8 cellular contexts compared by ENCODE assay signal in the genomic region with DNA sequence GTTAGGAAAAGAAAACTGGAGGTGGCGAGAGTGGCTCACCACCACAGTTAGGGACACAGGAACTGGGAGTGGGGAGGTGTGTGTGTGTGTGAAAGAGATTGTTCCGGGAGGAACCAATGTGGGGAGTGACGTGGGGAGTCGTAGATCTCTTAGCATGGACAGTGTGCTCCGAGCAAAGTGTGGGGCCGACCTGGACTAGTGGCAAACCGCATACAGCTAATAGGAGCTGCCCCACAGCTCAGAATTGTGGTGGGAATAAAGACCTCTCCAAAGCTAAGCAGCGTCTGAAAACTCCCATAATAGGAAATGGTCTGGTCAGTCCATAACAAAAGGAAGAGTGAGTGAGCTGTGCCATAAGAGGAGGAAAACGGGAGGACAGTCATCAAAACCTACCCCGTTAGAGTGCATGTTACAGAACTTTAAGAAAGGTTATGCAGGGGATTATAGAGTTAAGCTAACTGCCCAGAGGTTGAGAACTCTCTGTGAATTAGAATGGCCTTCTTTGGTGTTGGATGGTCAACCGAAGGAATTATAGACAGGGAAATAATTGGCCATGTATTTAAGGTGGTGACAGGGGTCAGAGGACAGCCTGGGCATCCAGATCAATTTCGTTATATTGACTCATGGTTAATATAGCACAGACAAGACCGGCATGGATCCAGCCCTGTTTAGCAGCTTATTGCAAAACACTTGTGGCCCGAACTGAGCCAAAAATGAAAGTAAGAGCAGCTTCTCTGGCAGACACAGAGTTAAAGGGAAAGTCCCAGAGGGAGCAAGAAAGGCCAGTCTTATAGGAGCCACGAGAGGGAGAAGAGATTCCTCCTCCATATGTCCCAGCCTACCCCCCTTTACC. TPM values are rescaled to one million over a fixed set of nuclear protein-coding genes. Genes with fewer than 3 reads are reported as not detected.
DNase-seq lines count a peak whose midpoint lies in the region; ATAC-seq and TF ChIP-seq lines count a peak whose summit lies in the region.

No MANE protein-coding gene starts in this region.

- POLR2A ChIA-PET in AG04450 (lab: Yijun Ruan, JAX), result interaction anchor here (0.6 to 0.8 kb wide), 2 partner anchors 13 to 22 kb away, joined by 3 read pairs; no protein-coding TSS in a partner anchor

- ATAC-seq in GM19467 (IDR thresholded peaks at IDR 0.05; ENCODE audit: unreplicated experiment), result peak; percentile 74
- ATAC-seq in foreskin keratinocyte, result peak; percentile 80

- peak overlapping the region; percentile 53 for H3K4me3 ChIP-seq in AG04450 (ENCODE audit: low read depth, low read length)

- CTCF ChIA-PET in AG04450 (lab: Charles Lee), result interaction anchor here (0.8 kb wide), 1 partner anchor 79 kb away, joined by 3 read pairs; no protein-coding TSS in a partner anchor

- TF ChIP-seq CTCF in AG04450 (IDR thresholded peaks at IDR 0.05; ENCODE audit: low read depth, low read length) (peak; percentile 31), foreskin keratinocyte (conservative IDR thresholded peaks at IDR 0.05) (peak; percentile 21)

- H3K27me3 ChIP-seq in AG04450 (ENCODE audit: control insufficient read depth, insufficient read depth, low read length) (peaks cover 15% of the 10 kb centered on the region), foreskin keratinocyte (peaks cover 15% of the 10 kb centered on the region)

- H3K9me3 ChIP-seq in AG04450 (ENCODE audit: control insufficient read depth, insufficient read depth, low read length), result peaks cover 3% of the 10 kb centered on the region

- peak; percentile 48 for DNase-seq in AG04450 (ENCODE audit: low read depth, low spot score)
- DNase-seq in NCI-H226, result peak; percentile 26
- DNase-seq in foreskin keratinocyte, result peak; percentile 37 to 42
- no peak for DNase-seq in stimulated activated naive CD4-positive, alpha-beta T cell (lab: John Stamatoyannopoulos, UW)
- no peak for DNase-seq in hypothalamus (lab: John Stamatoyannopoulos, UW)
- DNase-seq in ACHN, result no peak
- DNase-seq in midbrain (lab: John Stamatoyannopoulos, UW), result no peak

- in situ Hi-C loops in ACHN (cut with HindIII; ENCODE audit: low pct_ligation_motif_present, low pct_unique_long_range_greater_than_20kb, low sequenced_read_pairs), result no loop called here

- H3K27ac ChIP-seq in AG04450 (ENCODE audit: low read depth, low read length) (no peak overlapping the region), foreskin keratinocyte (no peak overlapping the region)

- no peaks in the 10 kb centered on the region for H3K4me1 ChIP-seq in foreskin keratinocyte

RNA-seq across cellular contexts. Expression of a gene that starts 8.9 kb away (rescaled TPM):
- polyA plus RNA-seq in AG04450 (2011; rRNA removed) (not detected in 2 replicates), foreskin keratinocyte (not detected in 2 replicates)
- not detected in 2 replicates for polyA minus RNA-seq in AG04450 (2011; rRNA and poly(A)+ RNA removed)
- total RNA-seq in foreskin keratinocyte, result 0.04 TPM in 1 of 2 replicates, not detected in the other

Comparison
In these comparisons a context has a peak if more than half of its experiments do, and no peak if none do; other contexts are left out.
1. DNase-seq: peak in AG04450 (single experiment), NCI-H226 (single experiment) and foreskin keratinocyte (2 of 2); none in stimulated activated naive CD4-positive, alpha-beta T cell (0 of 6), hypothalamus (0 of 51), ACHN (single experiment) and midbrain (single experiment).